1 cellular context compared by ENCODE assay signal in genomic region chr21:27448960-27449359, GRCh38.
TF ChIP-seq lines count a peak whose summit lies in the region.

No MANE protein-coding gene starts in this region.

TF ChIP-seq in endothelial cell of umbilical vein, 7 proteins besides CTCF, POLR2A, EP300 and RAD21:
- TF ChIP-seq FOS (IDR thresholded peaks at IDR 0.05; ENCODE audit: borderline replicate concordance, insufficient read depth, low read length) (peak; percentile 63), JUN (IDR thresholded peaks at IDR 0.05; ENCODE audit: borderline replicate concordance, insufficient read depth, insufficient read length, low read depth) (peak; percentile 69), GATA2 (IDR thresholded peaks at IDR 0.05; ENCODE audit: insufficient read depth, insufficient read length, low read depth, low read length) (peak; percentile 73), POLR2AphosphoS5 (IDR thresholded peaks at IDR 0.05; ENCODE audit: insufficient read depth, low read depth, low read length) (no peak), EZH2 (IDR thresholded peaks at IDR 0.05; ENCODE audit: borderline replicate concordance, low read depth, low read length, severe bottlenecking) (no peak), MAX (IDR thresholded peaks at IDR 0.05; ENCODE audit: insufficient read depth, insufficient read length) (no peak), MYC (IDR thresholded peaks at IDR 0.05; ENCODE audit: low read depth, low read length) (no peak)
